ENCODE assay signal across 22 cellular contexts in the genomic region with DNA sequence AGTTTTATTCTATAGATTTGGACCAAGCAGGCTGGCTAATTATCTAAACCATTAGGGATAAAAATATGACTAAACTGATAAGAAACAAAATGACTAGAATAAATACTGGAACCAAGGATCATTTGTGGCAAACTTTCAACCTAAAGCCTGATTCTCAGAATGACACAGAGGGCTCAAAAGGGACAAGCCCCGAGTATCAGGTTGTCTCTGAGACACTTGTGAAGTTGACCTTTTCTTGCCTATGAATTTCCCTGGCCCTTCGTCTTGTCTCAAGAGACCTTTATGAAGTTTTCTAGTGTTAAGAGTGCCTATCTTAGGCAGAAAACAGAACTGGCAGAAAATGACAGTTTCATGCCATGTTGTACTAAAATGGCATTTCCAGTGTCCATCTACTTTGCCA.
A peak's percentile ranks its signal among the peaks of the same experiment; 100 is the strongest.
DNase-seq lines count a peak whose midpoint lies in the region; ATAC-seq and TF ChIP-seq lines count a peak whose summit lies in the region.
"Had no signal": no experiment of that assay in that cellular context is flagged by ENCODE, and none has a peak within 500 bp of the region (broad histone marks: within the 10 kb centered on the region; RNA-seq: fewer than 3 reads in every experiment).

No MANE protein-coding gene starts in this region.

- no peaks in the 10 kb centered on the region for H3K4me1 Mint-ChIP-seq in activated T-cell treated with anti-CD3 and anti-CD28 coated beads, Interleukin-2, amount 50 U/mL, for 72 hours (ENCODE audit: low read depth)
- H3K4me1 Mint-ChIP-seq: activated CD4-positive, alpha-beta T cell treated with anti-CD3 and anti-CD28 coated beads, Interleukin-2, amount 10 ng/mL, durations not matched to agents 24 days and 14 days; B cell had no signal

- TF ChIP-seq EP300 in tibial nerve (IDR thresholded peaks at IDR 0.05): no peak

- no peaks in the 10 kb centered on the region for H3K4me1 ChIP-seq in tibial nerve
- H3K4me1 ChIP-seq: body of pancreas, colonic mucosa, esophagus squamous epithelium had no signal

- DNase-seq in tibial nerve (ENCODE audit: low spot score in 2 of 2) (no peak), cerebellar nuclear complex (lab: John Stamatoyannopoulos, UW) (no peak), NCI-H2029 treated with DMSO at 0.1 percent for 48 hours (lab: John Stamatoyannopoulos, UW) (no peak)
- DNase-seq in activated T-cell treated with anti-CD3 and anti-CD28 coated beads, Interleukin-2, amount 50 U/mL, for 72 hours: no peak
- DNase-seq: activated CD4-positive, alpha-beta T cell treated with anti-CD3 and anti-CD28 coated beads, Interleukin-2, amount 10 ng/mL, durations not matched to agents 24 days and 14 days; activated effector memory CD4-positive, alpha-beta T cell treated with Interleukin-2 at 50 U/mL for 16 hours; body of pancreas; colonic mucosa; esophagus squamous epithelium; KBM-7; mesenchymal stem cell; NCI-H1436 treated with DMSO at 0.1 percent for 48 hours; NCI-H2171 treated with DMSO at 0.1 percent for 48 hours; NCI-H748 treated with DMSO at 0.1 percent for 48 hours; SIG-M5; stimulated activated CD4-positive, alpha-beta T cell treated with anti-CD3 and anti-CD28 coated beads, Interleukin-4, amount 100 ng/mL, for 24 hours; T-helper 1 cell had no signal

- H3K27me3 ChIP-seq in tibial nerve: no peaks in the 10 kb centered on the region
- H3K27me3 ChIP-seq: body of pancreas, colonic mucosa, esophagus squamous epithelium had no signal

- H3K4me3 ChIP-seq in tibial nerve: no peak overlapping the region
- H3K4me3 ChIP-seq: body of pancreas, colonic mucosa, esophagus squamous epithelium had no signal

- WGBS in tibial nerve, 2 donors: 77 to 78% methylated on average over 2 of the region's 2 CpGs

- H3K36me3 Mint-ChIP-seq in activated T-cell treated with anti-CD3 and anti-CD28 coated beads, Interleukin-2, amount 50 U/mL, for 72 hours (ENCODE audit: insufficient read depth in 2 of 2): no peaks in the 10 kb centered on the region

- TF ChIP-seq POLR2A in tibial nerve (IDR thresholded peaks at IDR 0.05): no peak

- no peak overlapping the region for H3K27ac Mint-ChIP-seq in activated T-cell treated with anti-CD3 and anti-CD28 coated beads, Interleukin-2, amount 50 U/mL, for 72 hours
- H3K27ac Mint-ChIP-seq: activated CD4-positive, alpha-beta T cell treated with anti-CD3 and anti-CD28 coated beads, Interleukin-2, amount 10 ng/mL, durations not matched to agents 24 days and 14 days; B cell had no signal

- no peaks in the 10 kb centered on the region for H3K27me3 Mint-ChIP-seq in activated T-cell treated with anti-CD3 and anti-CD28 coated beads, Interleukin-2, amount 50 U/mL, for 72 hours (ENCODE audit: low read depth)
- H3K27me3 Mint-ChIP-seq: activated CD4-positive, alpha-beta T cell treated with anti-CD3 and anti-CD28 coated beads, Interleukin-2, amount 10 ng/mL, durations not matched to agents 24 days and 14 days; B cell had no signal

- H3K9me3 Mint-ChIP-seq in activated T-cell treated with anti-CD3 and anti-CD28 coated beads, Interleukin-2, amount 50 U/mL, for 72 hours: no peaks in the 10 kb centered on the region
- H3K9me3 Mint-ChIP-seq: activated CD4-positive, alpha-beta T cell treated with anti-CD3 and anti-CD28 coated beads, Interleukin-2, amount 10 ng/mL, durations not matched to agents 24 days and 14 days had no signal

- no peaks in the 10 kb centered on the region for H3K36me3 ChIP-seq in tibial nerve
- H3K36me3 ChIP-seq: colonic mucosa, esophagus squamous epithelium had no signal

- H3K4me3 Mint-ChIP-seq in activated T-cell treated with anti-CD3 and anti-CD28 coated beads, Interleukin-2, amount 50 U/mL, for 72 hours: no peak overlapping the region
- H3K4me3 Mint-ChIP-seq: activated CD4-positive, alpha-beta T cell treated with anti-CD3 and anti-CD28 coated beads, Interleukin-2, amount 10 ng/mL, durations not matched to agents 24 days and 14 days; B cell had no signal

- H3K27ac ChIP-seq in tibial nerve: no peak overlapping the region
- H3K27ac ChIP-seq: body of pancreas, colonic mucosa, esophagus squamous epithelium had no signal

- no peaks in the 10 kb centered on the region for H3K9me3 ChIP-seq in tibial nerve
- H3K9me3 ChIP-seq: body of pancreas, colonic mucosa, esophagus squamous epithelium had no signal

- no peak for TF ChIP-seq CTCF in tibial nerve (IDR thresholded peaks at IDR 0.05)

- ATAC-seq in GM18499 (IDR thresholded peaks at IDR 0.05; ENCODE audit: insufficient read depth, unreplicated experiment): peak; percentile 49
- peak; percentile 70 for ATAC-seq in GM19463 (IDR thresholded peaks at IDR 0.05; ENCODE audit: unreplicated experiment)
- ATAC-seq in HG02852 (IDR thresholded peaks at IDR 0.05; ENCODE audit: unreplicated experiment): peak; percentile 69
- peak; percentile 90 for ATAC-seq in HG03439 (IDR thresholded peaks at IDR 0.05; ENCODE audit: unreplicated experiment)
- no peak for ATAC-seq in activated T-cell treated with anti-CD3 and anti-CD28 coated beads, Interleukin-2, amount 50 U/mL, for 72 hours (replicated peaks in 1 of 2)
- ATAC-seq: body of pancreas had no signal

Comparison
In these comparisons a context has a peak if more than half of its experiments do, and no peak if none do; other contexts are left out.
1. ATAC-seq: peak in GM18499 (single experiment), GM19463 (single experiment), HG02852 (single experiment) and HG03439 (single experiment); none in activated T-cell treated with anti-CD3 and anti-CD28 coated beads, Interleukin-2, amount 50 U/mL, for 72 hours (0 of 2).